10 cellular contexts compared by ENCODE assay signal in genomic region chr1:159800177-159800935, GRCh38. TPM values are rescaled to one million over a fixed set of nuclear protein-coding genes. Genes with fewer than 3 reads are reported as not detected.
DNase-seq lines count a peak whose midpoint lies in the region; ATAC-seq and TF ChIP-seq lines count a peak whose summit lies in the region.
"Had no signal": no experiment of that assay in that cellular context is flagged by ENCODE, and none has a peak within 500 bp of the region (broad histone marks: within the 10 kb centered on the region; RNA-seq: fewer than 3 reads in every experiment).

No MANE protein-coding gene starts in this region.

- H3K4me1 ChIP-seq in foreskin keratinocyte: peaks cover 6% of the 10 kb centered on the region

- no peaks in the 10 kb centered on the region for H3K9me3 Mint-ChIP-seq in activated naive CD8-positive, alpha-beta T cell treated with anti-CD3 and anti-CD28 coated beads, Interleukin-2, amount 50 U/mL, for 24 hours

- DNase-seq in A172 (ENCODE audit: low spot score) (peak; percentile 41), foreskin keratinocyte (no peak), NCI-H1048 (lab: John Stamatoyannopoulos, UW) (no peak), NCI-H446 treated with DMSO at 0.1 percent for 48 hours (lab: John Stamatoyannopoulos, UW) (no peak)
- DNase-seq in NK-92 treated with Interleukin-12 subunit alpha and Interleukin-12 subunit beta, amount 100 ng/mL, for 24 hours (lab: John Stamatoyannopoulos, UW): peak; percentile 85
- peak; percentile 22 for DNase-seq in activated naive CD8-positive, alpha-beta T cell treated with anti-CD3 and anti-CD28 coated beads, Interleukin-2, amount 50 U/mL, for 24 hours
- DNase-seq: mesendoderm had no signal

- H3K27ac ChIP-seq in foreskin keratinocyte: no peak overlapping the region

- H3K36me3 Mint-ChIP-seq in activated naive CD8-positive, alpha-beta T cell treated with anti-CD3 and anti-CD28 coated beads, Interleukin-2, amount 50 U/mL, for 24 hours (ENCODE audit: low read depth): no peaks in the 10 kb centered on the region

- H3K4me3 Mint-ChIP-seq in activated naive CD8-positive, alpha-beta T cell treated with anti-CD3 and anti-CD28 coated beads, Interleukin-2, amount 50 U/mL, for 24 hours: no peak overlapping the region

- no peak for TF ChIP-seq CTCF in foreskin keratinocyte (conservative IDR thresholded peaks at IDR 0.05)

- ATAC-seq in GM19397 (IDR thresholded peaks at IDR 0.05; ENCODE audit: unreplicated experiment) (peak; percentile 81), HG03097 (IDR thresholded peaks at IDR 0.05; ENCODE audit: low FRiP score, unreplicated experiment) (no peak), foreskin keratinocyte (no peak)
- ATAC-seq in activated naive CD8-positive, alpha-beta T cell treated with anti-CD3 and anti-CD28 coated beads, Interleukin-2, amount 50 U/mL, for 24 hours: peak; percentile 47

- peaks cover 25% of the 10 kb centered on the region for H3K27me3 ChIP-seq in foreskin keratinocyte

- H3K27ac Mint-ChIP-seq in activated naive CD8-positive, alpha-beta T cell treated with anti-CD3 and anti-CD28 coated beads, Interleukin-2, amount 50 U/mL, for 24 hours: no peak overlapping the region

- no peaks in the 10 kb centered on the region for H3K27me3 Mint-ChIP-seq in activated naive CD8-positive, alpha-beta T cell treated with anti-CD3 and anti-CD28 coated beads, Interleukin-2, amount 50 U/mL, for 24 hours

- peaks cover 20% of the 10 kb centered on the region for H3K4me1 Mint-ChIP-seq in activated naive CD8-positive, alpha-beta T cell treated with anti-CD3 and anti-CD28 coated beads, Interleukin-2, amount 50 U/mL, for 24 hours

RNA-seq across cellular contexts. Expression of gene FCRL6, which starts 1.8 kb away (rescaled TPM):
- 0.24 TPM in 1 of 2 replicates, not detected in the other for total RNA-seq in A172 (2014; rRNA removed; shearing (Covaris generic))
- not detected in 2 replicates for total RNA-seq in foreskin keratinocyte
- not detected in 2 replicates for polyA plus RNA-seq in foreskin keratinocyte
- total RNA-seq: HT-29 had no signal

RNA-seq across cellular contexts. Expression of gene DUSP23, which starts 19.6 kb away (rescaled TPM):
- total RNA-seq in A172 (2014; rRNA removed; shearing (Covaris generic)): 123 and 142 TPM in 2 replicates
- total RNA-seq in foreskin keratinocyte: 44.4 and 44.5 TPM in 2 replicates
- 56.7 and 59.7 TPM in 2 replicates for polyA plus RNA-seq in foreskin keratinocyte

RNA-seq across cellular contexts. Expression of gene SLAMF8, which starts 26.3 kb away (rescaled TPM):
- 0.48 TPM in 1 of 2 replicates, not detected in the other for total RNA-seq in A172 (2014; rRNA removed; shearing (Covaris generic))
- not detected in 2 replicates for total RNA-seq in foreskin keratinocyte
- not detected in 2 replicates for polyA plus RNA-seq in foreskin keratinocyte
- total RNA-seq: HT-29 had no signal

Comparison
In these comparisons a context has a peak if more than half of its experiments do, and no peak if none do; other contexts are left out.
1. DNase-seq: peak in A172 (single experiment), NK-92 treated with Interleukin-12 subunit alpha and Interleukin-12 subunit beta, amount 100 ng/mL, for 24 hours (single experiment) and activated naive CD8-positive, alpha-beta T cell treated with anti-CD3 and anti-CD28 coated beads, Interleukin-2, amount 50 U/mL, for 24 hours (single experiment); none in foreskin keratinocyte (0 of 2), NCI-H1048 (single experiment) and NCI-H446 treated with DMSO at 0.1 percent for 48 hours (single experiment).
2. ATAC-seq: peak in GM19397 (single experiment) and activated naive CD8-positive, alpha-beta T cell treated with anti-CD3 and anti-CD28 coated beads, Interleukin-2, amount 50 U/mL, for 24 hours (single experiment); none in HG03097 (single experiment) and foreskin keratinocyte (single experiment).